In the genomic region with DNA sequence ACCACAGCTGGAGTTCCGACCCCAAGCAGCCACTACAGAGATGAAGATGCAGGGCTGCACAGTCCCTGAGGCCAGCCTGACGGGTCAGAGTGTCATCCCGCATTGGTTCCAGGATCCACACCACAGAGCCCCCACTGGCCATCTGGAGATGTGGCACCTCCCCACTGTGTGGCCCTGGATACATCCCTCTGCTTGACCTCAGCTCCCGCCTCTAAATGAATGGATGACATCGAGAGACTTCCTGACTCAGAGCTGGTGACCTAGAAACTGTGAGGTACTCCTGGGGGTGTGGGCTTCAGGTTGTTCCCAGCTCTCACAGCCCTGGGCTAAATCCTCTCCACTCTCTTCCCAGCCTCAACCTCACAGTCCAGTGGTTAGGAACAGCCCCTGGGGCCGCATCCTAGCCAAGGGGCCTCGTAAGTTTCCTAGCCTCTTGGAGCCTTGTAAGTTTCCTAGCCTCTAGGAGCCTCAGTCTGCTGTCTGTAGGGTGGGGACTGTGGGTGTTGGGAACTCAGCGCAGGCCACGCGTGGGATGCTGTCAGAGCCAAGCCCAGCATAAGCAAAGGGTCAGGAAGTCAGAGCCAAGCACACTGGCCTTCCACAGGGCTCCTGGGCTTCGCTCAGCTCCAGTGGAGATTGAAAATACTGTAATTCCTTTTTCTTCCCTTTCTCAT, we compare ENCODE assay signal across 14 cellular contexts.
DNase-seq lines count a peak whose midpoint lies in the region; ATAC-seq and TF ChIP-seq lines count a peak whose summit lies in the region.
"Had no signal": no experiment of that assay in that cellular context is flagged by ENCODE, and none has a peak within 500 bp of the region (broad histone marks: within the 10 kb centered on the region; RNA-seq: fewer than 3 reads in every experiment).

No MANE protein-coding gene starts in this region.

- H3K27ac Mint-ChIP-seq in CD4-positive, alpha-beta memory T cell: peak overlapping the region in 5 of 7 donors; percentile 25 to 88 (median 70)
- peak overlapping the region; percentile 56 for H3K27ac Mint-ChIP-seq in mesothelial cell of epicardium

- no peaks in the 10 kb centered on the region for H3K9me3 Mint-ChIP-seq in CD4-positive, alpha-beta memory T cell
- no peaks in the 10 kb centered on the region for H3K9me3 Mint-ChIP-seq in mesothelial cell of epicardium

- H3K79me1 ChIP-seq in IMR-90 (ENCODE audit: low read depth in 1 of 2, low read length in 2 of 2): peaks cover 0 to 4% of the 10 kb centered on the region in 2 experiments; a peak in 1 of 4 replicates

- peak overlapping the region; percentile 16; the same call in 1 of the 2 replicates for H3K23ac ChIP-seq in IMR-90 (ENCODE audit: low read depth, low read length)

- H3K9ac ChIP-seq in IMR-90 (ENCODE audit: low read depth, low read length): no peak overlapping the region

- H2AK5ac ChIP-seq in IMR-90 (ENCODE audit: low read depth, low read length): peak overlapping the region; percentile 65

- TF ChIP-seq CTCF in IMR-90 (conservative IDR thresholded peaks at IDR 0.05; ENCODE audit: low read depth, low read length) (peak; percentile 21; the same call in 1 of the 2 replicates), mesothelial cell of epicardium (IDR thresholded peaks at IDR 0.05; ENCODE audit: unreplicated experiment) (no peak)

- peak; percentile 50 for ATAC-seq in IMR-90 (ENCODE audit: low read depth)
- no peak for ATAC-seq in HG02610 (IDR thresholded peaks at IDR 0.05; ENCODE audit: unreplicated experiment)
- no peak for ATAC-seq in GM18907 (IDR thresholded peaks at IDR 0.05; ENCODE audit: unreplicated experiment)
- ATAC-seq in HG02852 (IDR thresholded peaks at IDR 0.05; ENCODE audit: unreplicated experiment): no peak
- ATAC-seq: gastroesophageal sphincter had no signal

- H2BK20ac ChIP-seq in IMR-90 (ENCODE audit: low read depth, low read length): peak overlapping the region; percentile 78

- BruUV-seq in IMR-90 (replicated peaks; lab: Mats Ljungman, UMichigan): no TSS peak

- H3K27ac ChIP-seq in CD4-positive, alpha-beta memory T cell (ENCODE audit: low read depth, low read length): no peak overlapping the region
- peak overlapping the region; percentile 6; the same call in 1 of the 2 replicates for H3K27ac ChIP-seq in IMR-90 (ENCODE audit: insufficient read depth, low read length)
- H3K27ac ChIP-seq: gastroesophageal sphincter had no signal

- H2BK5ac ChIP-seq in IMR-90 (ENCODE audit: low read depth, low read length, poor library complexity, severe bottlenecking): no peak overlapping the region

- no peaks in the 10 kb centered on the region for H3K9me3 ChIP-seq in CD4-positive, alpha-beta memory T cell (ENCODE audit: control insufficient read depth in 1 of 2, low read length in 2 of 2)
- no peaks in the 10 kb centered on the region for H3K9me3 ChIP-seq in IMR-90 (ENCODE audit: control insufficient read depth, insufficient read depth, low read length)
- H3K9me3 ChIP-seq: gastroesophageal sphincter, Peyer's patch had no signal

- peak overlapping the region; percentile 78 for H3K4ac ChIP-seq in IMR-90 (ENCODE audit: low read depth, low read length)

- no peak for TF ChIP-seq RAD21 in IMR-90 (IDR thresholded peaks at IDR 0.05; ENCODE audit: low read length)

- peaks cover 17% of the 10 kb centered on the region for H3K9me1 ChIP-seq in IMR-90 (ENCODE audit: insufficient read depth, low read length)

- peak overlapping the region; percentile 9; the same call in 1 of the 2 replicates for H4K5ac ChIP-seq in IMR-90 (ENCODE audit: low read depth, low read length)

- peak overlapping the region; percentile 77; the same call in 2 of the 3 replicates for H2BK15ac ChIP-seq in IMR-90 (ENCODE audit: low read depth, low read length)

- intact Hi-C loops in CD4-positive, alpha-beta memory T cell (cut with micrococcal nuclease): no loop called here
- intact Hi-C loops in IMR-90 (cut with micrococcal nuclease): no loop called here

- H3K56ac ChIP-seq in IMR-90 (ENCODE audit: extremely low read depth, insufficient read depth, low read length): no peak overlapping the region

- dilution Hi-C loops in IMR-90 (cut with HindIII; ENCODE audit: low sequenced_read_pairs, unreplicated experiment): no loop called here

- peak in 2 of 5 donors; percentile 37 to 59 for DNase-seq in CD4-positive, alpha-beta memory T cell
- DNase-seq in IMR-90 (peak; percentile 76), amniotic epithelial cell (ENCODE audit: low read depth) (peak; percentile 56), mesothelial cell of epicardium (ENCODE audit: low spot score in 2 of 2, unreplicated experiment in 2 of 2) (no peak), Ammon's horn (ENCODE audit: low spot score) (no peak)
- DNase-seq: activated CD8-positive, alpha-beta memory T cell treated with anti-CD3 and anti-CD28 coated beads for 24 hours; DND-41; midbrain; NCI-H1417 treated with DMSO at 0.1 percent for 48 hours had no signal

- peaks cover 38% of the 10 kb centered on the region for H3K4me1 ChIP-seq in CD4-positive, alpha-beta memory T cell (ENCODE audit: insufficient read depth, low read length)
- peaks cover 18% of the 10 kb centered on the region for H3K4me1 ChIP-seq in IMR-90 (ENCODE audit: control insufficient read depth, insufficient read depth, low read length)

- no peak for TF ChIP-seq POLR2A in IMR-90 (IDR thresholded peaks at IDR 0.05; ENCODE audit: low read depth, low read length)

- H3K36me3 ChIP-seq in CD4-positive, alpha-beta memory T cell (ENCODE audit: insufficient read depth, low read length): no peaks in the 10 kb centered on the region
- H3K36me3 ChIP-seq in IMR-90 (ENCODE audit: control insufficient read depth, insufficient read depth, low read length): no peaks in the 10 kb centered on the region
- H3K36me3 ChIP-seq: gastroesophageal sphincter, Peyer's patch had no signal

- no peak overlapping the region for H3K4me3 ChIP-seq in CD4-positive, alpha-beta memory T cell (ENCODE audit: low read length in 2 of 2)
- no peak overlapping the region for H3K4me3 ChIP-seq in IMR-90 (ENCODE audit: insufficient read depth, low read depth, low read length)
- H3K4me3 ChIP-seq: gastroesophageal sphincter, Peyer's patch had no signal

- peak overlapping the region; percentile 39 for H3K18ac ChIP-seq in IMR-90 (ENCODE audit: low read depth, low read length)

- H2AK9ac ChIP-seq in IMR-90 (replicated peaks; ENCODE audit: low read depth, low read length, poor library complexity): no peak overlapping the region

- POLR2A ChIA-PET in CD4-positive, alpha-beta memory T cell (lab: Charles Lee; ENCODE audit: partially characterized antibody): interaction anchor here (0.6 to 1.4 kb wide), 3 partner anchors 10 to 89 kb away, joined by 3 to 5 read pairs (median 4); no protein-coding TSS in a partner anchor
- POLR2A ChIA-PET in IMR-90 (lab: Charles Lee; ENCODE audit: unreplicated experiment): no interaction called here

- WGBS in IMR-90 (ENCODE audit: extremely low coverage in 2 of 2, insufficient read length in 1 of 2), 2 experiments: 83% methylated on average over 2 of the region's 11 CpGs; no CpG with 5 or more reads in 1 of the 2 experiments

- H3K4me2 ChIP-seq in IMR-90 (ENCODE audit: low read depth, low read length): no peak overlapping the region

- H3K27me3 Mint-ChIP-seq in CD4-positive, alpha-beta memory T cell: no peaks in the 10 kb centered on the region
- H3K27me3 Mint-ChIP-seq in mesothelial cell of epicardium (ENCODE audit: low read depth): no peaks in the 10 kb centered on the region

- peaks cover 11 to 47% (median 26%) of the 10 kb centered on the region in 4 donors for H3K4me1 Mint-ChIP-seq in CD4-positive, alpha-beta memory T cell
- peaks cover 7% of the 10 kb centered on the region for H3K4me1 Mint-ChIP-seq in mesothelial cell of epicardium

- no peaks in the 10 kb centered on the region for H3K36me3 Mint-ChIP-seq in CD4-positive, alpha-beta memory T cell
- no peaks in the 10 kb centered on the region for H3K36me3 Mint-ChIP-seq in mesothelial cell of epicardium

- H3K14ac ChIP-seq in IMR-90 (replicated peaks; ENCODE audit: low read depth, low read length): peak overlapping the region; percentile 83

- CTCF ChIA-PET in CD4-positive, alpha-beta memory T cell (lab: Charles Lee; ENCODE audit: partially characterized antibody): interaction anchor here (0.7 to 1.2 kb wide), 2 partner anchors 21 to 51 kb away, joined by 3 read pairs; no protein-coding TSS in a partner anchor
- CTCF ChIA-PET in IMR-90 (lab: Yijun Ruan, JAX): no interaction called here

- peak overlapping the region; percentile 48 to 65; a peak in 2 of 4 replicates for H4K8ac ChIP-seq in IMR-90 (ENCODE audit: low read depth in 2 of 2, low read length in 2 of 2)

- in situ Hi-C loops in IMR-90 (cut with MboI; ENCODE audit: low sequenced_read_pairs): no loop called here

- H3K27me3 ChIP-seq in CD4-positive, alpha-beta memory T cell (ENCODE audit: insufficient read depth, low read length): no peaks in the 10 kb centered on the region
- H3K27me3 ChIP-seq in IMR-90 (ENCODE audit: control insufficient read depth, insufficient read depth, low read length): no peaks in the 10 kb centered on the region; the same call in 1 of the 2 replicates
- H3K27me3 ChIP-seq: Peyer's patch had no signal

- peak overlapping the region; percentile 86 for H2BK120ac ChIP-seq in IMR-90 (ENCODE audit: low read depth, low read length)

- peak overlapping the region; percentile 66; the same call in 1 of the 2 replicates for H4K91ac ChIP-seq in IMR-90 (ENCODE audit: insufficient read depth, low read depth, low read length)

- H3K4me3 Mint-ChIP-seq in CD4-positive, alpha-beta memory T cell: peak overlapping the region in 1 of 8 donors; percentile 52
- no peak overlapping the region for H3K4me3 Mint-ChIP-seq in mesothelial cell of epicardium

- H4K20me1 ChIP-seq in IMR-90 (ENCODE audit: insufficient read depth, low read length): no peaks in the 10 kb centered on the region; the same call in 1 of the 2 replicates

- H2AFZ ChIP-seq in IMR-90 (replicated peaks; ENCODE audit: low read length, poor library complexity): peak overlapping the region; percentile 68

TF ChIP-seq in IMR-90, 13 proteins besides CTCF, POLR2A, EP300 and RAD21:
- TF ChIP-seq MAFK (IDR thresholded peaks at IDR 0.05; ENCODE audit: low read depth, low read length): no peak

Comparison
In these comparisons a context has a peak if more than half of its experiments do, and no peak if none do; other contexts are left out.
1. DNase-seq: peak in IMR-90 (single experiment) and amniotic epithelial cell (single experiment); none in mesothelial cell of epicardium (0 of 2) and Ammon's horn (single experiment).